21 cellular contexts compared by ENCODE assay signal in the genomic region with DNA sequence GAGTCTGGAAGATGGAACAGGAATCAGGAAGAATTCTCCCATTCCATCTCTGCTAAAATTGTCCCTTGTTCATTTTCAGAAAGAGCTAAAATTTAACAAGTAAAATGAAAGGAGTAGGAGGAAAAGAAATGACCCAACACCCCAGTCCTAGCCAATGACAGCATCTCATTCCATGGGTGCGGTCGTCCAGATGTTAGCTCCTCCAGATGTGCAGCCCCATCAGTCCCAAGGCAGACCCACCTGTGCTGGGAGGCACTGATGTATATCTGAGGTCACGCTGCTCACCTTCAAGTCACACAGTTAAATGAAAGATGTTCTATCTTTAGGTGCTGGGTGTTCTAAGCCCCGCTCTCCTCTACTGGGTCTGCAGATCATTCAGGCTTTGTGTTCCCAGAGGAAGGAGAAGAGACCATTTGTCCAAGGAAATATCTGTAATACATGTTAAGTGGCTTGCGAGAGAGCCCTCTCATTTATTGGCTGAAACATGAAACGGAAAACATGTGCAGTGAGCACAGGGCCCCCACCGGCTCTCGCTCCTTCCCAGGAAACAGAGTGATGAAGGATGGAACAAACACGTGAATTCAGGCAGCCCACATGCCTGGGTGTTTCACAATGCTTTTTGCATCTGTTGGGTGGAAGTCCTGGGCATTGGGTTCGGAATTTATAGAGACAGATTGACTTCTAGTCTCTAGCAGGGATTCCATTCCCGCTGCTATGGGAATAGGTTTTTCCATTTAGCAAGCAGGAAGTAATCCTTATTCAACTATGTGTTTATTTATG.
DNase-seq lines count a peak whose midpoint lies in the region; ATAC-seq and TF ChIP-seq lines count a peak whose summit lies in the region.
"Had no signal": no experiment of that assay in that cellular context is flagged by ENCODE, and none has a peak within 500 bp of the region (broad histone marks: within the 10 kb centered on the region; RNA-seq: fewer than 3 reads in every experiment).

No MANE protein-coding gene starts in this region.

- DNase-seq in HFF-Myc (ENCODE audit: extremely low read depth, low read depth) (peak; percentile 35), dorsolateral prefrontal cortex (peak in 4 of 10 donors; percentile 28 to 70 (median 66)), middle frontal gyrus (ENCODE audit: extremely low spot score, low spot score) (peak; percentile 71), upper lobe of right lung (no peak), right atrium auricular region (ENCODE audit: low spot score) (no peak), posterior vena cava (ENCODE audit: low spot score) (no peak)
- no peak for DNase-seq in activated naive CD4-positive, alpha-beta T cell (lab: John Stamatoyannopoulos, UW)
- DNase-seq: activated CD4-positive, alpha-beta T cell treated with anti-CD3 and anti-CD28 coated beads, Interleukin-2, amount 50 U/mL, for 4 hours; activated gamma-delta T cell treated with Interleukin-2 at 50 U/mL for 16 hours; aorta; endodermal cell; GOT3; NCI-H1417 treated with DMSO at 0.1 percent for 48 hours; NCI-H2171; NCI-H526 treated with DMSO at 0.1 percent for 48 hours; stimulated activated CD4-positive, alpha-beta T cell treated with anti-CD3 and anti-CD28 coated beads, Interleukin-15, amount 100 ng/mL, for 24 hours; thyroid gland; WERI-Rb-1 had no signal

- no peaks in the 10 kb centered on the region for H3K36me3 ChIP-seq in upper lobe of right lung
- H3K36me3 ChIP-seq in right atrium auricular region: no peaks in the 10 kb centered on the region
- H3K36me3 ChIP-seq: BLaER1 treated with 17β-estradiol and CSF1 and Interleukin-3, amounts not matched to agents 10 nM and 100 nM; thyroid gland; WERI-Rb-1 had no signal

- H3K27ac ChIP-seq in dorsolateral prefrontal cortex: peak overlapping the region in 54 of 59 donors; percentile 10 to 84 (median 64)
- no peak overlapping the region for H3K27ac ChIP-seq in upper lobe of right lung
- no peak overlapping the region for H3K27ac ChIP-seq in right atrium auricular region
- H3K27ac ChIP-seq: BLaER1 treated with 17β-estradiol and CSF1 and Interleukin-3, amounts not matched to agents 10 nM and 100 nM; thyroid gland; WERI-Rb-1 had no signal

- no peaks in the 10 kb centered on the region for H3K27me3 ChIP-seq in dorsolateral prefrontal cortex
- H3K27me3 ChIP-seq in upper lobe of right lung: no peaks in the 10 kb centered on the region
- H3K27me3 ChIP-seq in right atrium auricular region: no peaks in the 10 kb centered on the region
- H3K27me3 ChIP-seq: BLaER1 treated with 17β-estradiol and CSF1 and Interleukin-3, amounts not matched to agents 10 nM and 100 nM; thyroid gland had no signal

- TF ChIP-seq CTCF in HFF-Myc (IDR thresholded peaks at IDR 0.05; ENCODE audit: low read depth, low read length, missing control alignments) (no peak), dorsolateral prefrontal cortex (IDR thresholded peaks at IDR 0.05 in 54 of 56, conservative IDR thresholded peaks at IDR 0.05 in 2 of 56; ENCODE audit: low read depth in 1 of 56, partially characterized antibody in 56 of 56) (no peak), upper lobe of right lung (IDR thresholded peaks at IDR 0.05) (no peak), right atrium auricular region (IDR thresholded peaks at IDR 0.05) (no peak)

- H3K4me3 ChIP-seq in HFF-Myc (replicated peaks; ENCODE audit: low read depth, low read length) (no peak overlapping the region), dorsolateral prefrontal cortex (peak overlapping the region in 10 of 59 donors; percentile 0 to 21 (median 4)), upper lobe of right lung (no peak overlapping the region), right atrium auricular region (no peak overlapping the region)
- H3K4me3 ChIP-seq: BLaER1 treated with 17β-estradiol and CSF1 and Interleukin-3, amounts not matched to agents 10 nM and 100 nM; thyroid gland had no signal

- intact Hi-C loops in dorsolateral prefrontal cortex (cut with DNase I): loop anchor here in 1 of 2 donors (5.0 kb wide), 1 partner anchor 293 kb away; the partner anchor contains the start of gene NUAK1
- intact Hi-C loops in upper lobe of right lung (cut with DNase I): no loop called here
- intact Hi-C loops in posterior vena cava (cut with DNase I): no loop called here

- no peaks in the 10 kb centered on the region for H3K4me1 ChIP-seq in upper lobe of right lung
- H3K4me1 ChIP-seq in right atrium auricular region: no peaks in the 10 kb centered on the region
- H3K4me1 ChIP-seq: thyroid gland had no signal

- ATAC-seq in upper lobe of right lung (peak; percentile 49), HG03280 (IDR thresholded peaks at IDR 0.05; ENCODE audit: unreplicated experiment) (no peak)
- ATAC-seq: stimulated activated effector memory CD8-positive, alpha-beta T cell treated with anti-CD3 and anti-CD28 coated beads, Interleukin-12 subunit alpha, Interleukin-12 subunit beta, amount 100 ng/mL, for 72 hours had no signal

- H3K9me3 ChIP-seq in upper lobe of right lung (no peaks in the 10 kb centered on the region), right atrium auricular region (no peaks in the 10 kb centered on the region)
- H3K9me3 ChIP-seq: thyroid gland had no signal

Comparison
In these comparisons a context has a peak if more than half of its experiments do, and no peak if none do; other contexts are left out.
1. DNase-seq: peak in HFF-Myc (single experiment) and middle frontal gyrus (single experiment); none in upper lobe of right lung (single experiment), right atrium auricular region (single experiment), activated naive CD4-positive, alpha-beta T cell (0 of 4) and posterior vena cava (single experiment).
2. H3K27ac ChIP-seq: peak in dorsolateral prefrontal cortex (54 of 59); none in upper lobe of right lung (single experiment) and right atrium auricular region (0 of 2).